Comparison of ENCODE assay signal across 7 cellular contexts in the genomic region with DNA sequence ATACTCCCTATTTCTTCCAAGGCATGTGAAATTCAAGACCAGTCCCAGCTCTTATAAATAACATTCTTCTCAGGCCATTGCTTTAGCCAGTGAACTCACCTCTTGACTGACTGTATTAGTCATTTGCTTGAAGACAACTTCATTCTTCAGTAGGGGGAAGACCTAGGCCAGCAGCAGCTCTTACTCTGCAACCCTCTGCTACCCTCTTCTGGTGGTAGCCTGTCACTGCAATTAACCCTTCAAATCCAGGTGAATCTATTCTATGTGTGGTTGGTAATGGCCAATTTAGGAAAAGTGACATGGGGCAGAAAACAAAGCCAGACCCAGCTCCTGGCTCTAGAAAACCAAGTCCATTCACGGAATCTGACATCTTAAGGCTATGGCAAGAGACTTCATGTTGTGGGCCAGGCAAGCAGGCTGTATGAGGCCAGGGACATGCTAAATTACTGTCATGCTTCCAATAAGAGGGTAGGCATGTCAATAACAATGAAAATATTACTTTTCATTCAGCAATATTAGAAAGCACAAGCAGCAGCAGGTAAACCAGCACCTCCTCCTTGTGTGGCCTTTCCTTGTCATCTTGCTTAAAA.
A peak's percentile ranks its signal among the peaks of the same experiment; 100 is the strongest.
DNase-seq lines count a peak whose midpoint lies in the region; ATAC-seq and TF ChIP-seq lines count a peak whose summit lies in the region.
"Not testable (repeated sequence)": the region's sequence is repeated elsewhere in the genome, so short reads cannot be mapped to it uniquely, and the experiment has no call there.

No MANE protein-coding gene starts in this region.

- H3K9me2 ChIP-seq in neural cell (ENCODE audit: insufficient read depth, low read length): not testable (repeated sequence)

- H3K36me3 ChIP-seq in neural cell (ENCODE audit: insufficient read depth, low read length): not testable (repeated sequence)

- H3K4me3 ChIP-seq in neural cell (ENCODE audit: low read length): not testable (repeated sequence)

- H2AFZ ChIP-seq in neural cell (ENCODE audit: low read depth, low read length): not testable (repeated sequence)

- DNase-seq in NOMO-1 treated with dmso at 0.1 percent for 144 hours (lab: John Stamatoyannopoulos, UW; ENCODE audit: unreplicated experiment): peak; percentile 0
- peak; percentile 55 for DNase-seq in amniotic epithelial cell (ENCODE audit: low read depth)
- DNase-seq in glomerular visceral epithelial cell (ENCODE audit: extremely low spot score): peak; percentile 1

- not testable (repeated sequence) for TF ChIP-seq EP300 in neural cell (conservative IDR thresholded peaks at IDR 0.05; ENCODE audit: poor library complexity, severe bottlenecking)

- not testable (repeated sequence) for H3K4me2 ChIP-seq in neural cell (ENCODE audit: low read length)

- not testable (repeated sequence) for TF ChIP-seq RAD21 in neural cell (conservative IDR thresholded peaks at IDR 0.05)

- peak; percentile 94 for ATAC-seq in GM21723 (IDR thresholded peaks at IDR 0.05; ENCODE audit: unreplicated experiment)
- ATAC-seq in HG03442 (IDR thresholded peaks at IDR 0.05; ENCODE audit: unreplicated experiment): peak; percentile 91

- not testable (repeated sequence) for H3F3A ChIP-seq in neural cell (ENCODE audit: insufficient read depth, low read length, poor library complexity, severe bottlenecking)

- TF ChIP-seq CTCF in GM12873 (IDR thresholded peaks at IDR 0.05; ENCODE audit: insufficient read depth, low read depth, low read length, missing control alignments) (peak; percentile 70), neural cell (IDR thresholded peaks at IDR 0.05; ENCODE audit: poor library complexity, severe bottlenecking) (peak; percentile 40)

- not testable (repeated sequence) for H3K79me2 ChIP-seq in neural cell (replicated peaks; ENCODE audit: insufficient read depth, low read length)

- H3K27me3 ChIP-seq in neural cell (ENCODE audit: insufficient read depth, low read depth, low read length): not testable (repeated sequence)

- H3K9ac ChIP-seq in neural cell (ENCODE audit: low read length): not testable (repeated sequence)

- not testable (repeated sequence) for H3K9me3 ChIP-seq in neural cell (ENCODE audit: low read length)

- H3K27ac ChIP-seq in neural cell (ENCODE audit: low read length): not testable (repeated sequence)

- not testable (repeated sequence) for H4K20me1 ChIP-seq in neural cell (ENCODE audit: insufficient read depth)

Comparison
In these comparisons a context has a peak if more than half of its experiments do, and no peak if none do; other contexts are left out.
1. DNase-seq: peak in every context shown above with its lines; median percentile 55 in amniotic epithelial cell; 1 in glomerular visceral epithelial cell; 0 in NOMO-1 treated with dmso at 0.1 percent for 144 hours.